15 cellular contexts compared by ENCODE assay signal in the genomic region with DNA sequence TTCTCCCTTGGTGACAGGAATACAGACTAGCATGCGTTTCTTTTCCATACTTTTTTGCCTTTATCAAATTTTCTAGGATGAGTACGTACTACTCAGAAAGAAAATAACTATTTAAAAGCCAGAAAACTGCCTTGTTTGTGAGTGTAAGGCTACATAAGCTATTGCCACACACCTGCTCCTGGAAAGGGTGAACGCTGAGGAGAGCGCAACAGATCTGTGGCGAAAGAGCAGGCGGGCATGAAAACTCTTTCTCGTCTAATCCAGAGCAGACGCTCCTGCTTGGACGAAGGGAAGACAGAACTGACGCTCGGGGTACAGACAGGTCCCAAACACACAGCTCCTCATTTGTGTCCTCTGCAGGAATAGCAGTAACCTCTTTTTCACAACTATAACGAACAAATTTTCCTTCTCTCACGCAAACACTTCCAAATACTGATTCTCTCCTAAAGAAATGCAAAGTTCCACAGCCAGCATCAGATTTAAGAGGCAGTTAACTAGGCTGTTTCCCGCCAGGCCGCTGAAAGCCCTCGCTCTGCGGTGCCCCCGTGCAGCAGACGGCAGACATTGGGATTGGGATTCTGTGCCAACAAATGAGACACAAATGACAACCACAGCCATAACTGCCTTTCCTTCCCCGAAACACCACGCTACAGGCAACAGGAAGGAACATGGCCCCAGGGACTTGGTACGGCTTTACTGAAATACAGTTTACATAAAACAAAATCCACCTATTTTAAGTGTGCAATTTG.
"Had no signal": no experiment of that assay in that cellular context is flagged by ENCODE, and none has a peak within 500 bp of the region (broad histone marks: within the 10 kb centered on the region; RNA-seq: fewer than 3 reads in every experiment).

No MANE protein-coding gene starts in this region.

- H3K36me3 Mint-ChIP-seq: activated naive CD8-positive, alpha-beta T cell had no signal

- H3K4me3 Mint-ChIP-seq: activated naive CD8-positive, alpha-beta T cell; activated T-cell treated with anti-CD3 and anti-CD28 coated beads, Interleukin-2, amount 50 U/mL, for 24 hours; nephron progenitor cell; T-helper 2 cell treated with Interferon-gamma antibody and Interleukin-4, amounts not matched to agents 5 μg/mL and 100 μg/mL, for 36 hours had no signal

- H3K9me3 Mint-ChIP-seq: activated T-cell treated with anti-CD3 and anti-CD28 coated beads, Interleukin-2, amount 50 U/mL, for 24 hours; nephron progenitor cell; T-helper 2 cell treated with Interferon-gamma antibody and Interleukin-4, amounts not matched to agents 5 μg/mL and 100 μg/mL, for 36 hours had no signal

- H3K27me3 Mint-ChIP-seq: activated naive CD8-positive, alpha-beta T cell; activated T-cell treated with anti-CD3 and anti-CD28 coated beads, Interleukin-2, amount 50 U/mL, for 24 hours had no signal

- H3K4me3 ChIP-seq: esophagus squamous epithelium, heart left ventricle, ovary, stomach, thoracic aorta had no signal

- H3K27ac Mint-ChIP-seq: activated naive CD8-positive, alpha-beta T cell; activated T-cell treated with anti-CD3 and anti-CD28 coated beads, Interleukin-2, amount 50 U/mL, for 24 hours; nephron progenitor cell; T-helper 2 cell treated with Interferon-gamma antibody and Interleukin-4, amounts not matched to agents 5 μg/mL and 100 μg/mL, for 36 hours had no signal

- ATAC-seq: heart left ventricle had no signal

- H3K27ac ChIP-seq: esophagus squamous epithelium, heart left ventricle, stomach, thoracic aorta had no signal

- DNase-seq: activated CD4-positive, alpha-beta T cell treated with anti-CD3 and anti-CD28 coated beads, Interleukin-2, amount 50 U/mL, for 4 hours; activated CD4-positive, CD25-positive, alpha-beta regulatory T cell treated with anti-CD3 and anti-CD28 coated beads, Interleukin-2, amount 50 U/mL, for 72 hours; activated gamma-delta T cell; activated T-cell treated with anti-CD3 and anti-CD28 coated beads, Interleukin-2, amount 50 U/mL, for 24 hours; esophagus squamous epithelium; foreskin melanocyte; islet precursor cell; nephron progenitor cell; stimulated activated CD4-positive, alpha-beta T cell treated with anti-CD3 and anti-CD28 coated beads, Interleukin-4, amount 100 ng/mL, for 4 hours; stomach had no signal
